Comparison of ENCODE assay signal across 8 cellular contexts in the genomic region with DNA sequence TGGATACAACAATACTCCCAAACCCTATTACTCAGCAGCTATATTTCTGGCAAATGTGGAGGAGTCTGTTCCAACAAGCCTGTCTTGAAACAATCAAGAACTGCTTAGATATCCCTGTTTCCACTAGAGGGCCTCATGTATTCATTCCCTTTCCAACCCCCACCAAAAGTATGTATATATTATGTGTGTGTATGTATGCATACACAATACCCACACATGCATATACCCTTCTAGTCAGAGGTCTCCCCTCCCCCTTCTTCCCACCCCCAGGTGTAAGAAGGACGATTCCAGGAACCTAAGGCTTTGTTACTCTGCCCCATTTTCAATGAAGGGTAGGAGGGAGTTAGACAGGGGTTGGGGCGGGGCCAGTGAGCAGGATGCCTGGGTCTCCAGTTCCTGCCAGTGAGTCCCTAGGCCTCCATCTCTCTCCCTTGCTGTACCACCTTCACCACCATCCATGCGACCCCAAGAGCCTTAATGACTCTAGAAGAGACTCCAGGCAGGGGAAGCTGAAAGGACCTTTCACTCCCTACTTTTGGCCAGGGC. TPM values are rescaled to one million over a fixed set of nuclear protein-coding genes. Genes with fewer than 3 reads are reported as not detected.
DNase-seq lines count a peak whose midpoint lies in the region; ATAC-seq and TF ChIP-seq lines count a peak whose summit lies in the region.

TSS of gene DGKA (plus strand) at position 392 of the 546 bp plus-strand sequence. CDS start 5,342 bp downstream, outside the sequence.

- no peaks in the 10 kb centered on the region for H3K27me3 ChIP-seq in right lobe of liver

- peak within 1 kb of the TSS; percentile 65 for H3K27ac ChIP-seq in cingulate gyrus (ENCODE audit: low read depth, low read length)
- peak within 1 kb of the TSS; percentile 45 to 62 (median 54) for H3K27ac ChIP-seq in right lobe of liver

- WGBS in right lobe of liver (ENCODE audit: insufficient coverage, low coverage, low lambda C conversion rate, missing lambda C conversion rate): 41% methylated on average over 3 of the region's 3 CpGs

- H3K36me3 ChIP-seq in right lobe of liver: no peaks in the 10 kb centered on the region

- peak within 1 kb of the TSS; percentile 45 to 58 (median 52) for H3K4me3 ChIP-seq in right lobe of liver

- peak; percentile 46 to 51 (median 48) for TF ChIP-seq CTCF in right lobe of liver (IDR thresholded peaks at IDR 0.05)

- ATAC-seq in right lobe of liver (peak in 1 of 4 donors; percentile 7), GM21367 (IDR thresholded peaks at IDR 0.05; ENCODE audit: unreplicated experiment) (no peak)

- intact Hi-C loops in right lobe of liver (cut with DNase I): loop anchor here (10.0 kb wide), 3 partner anchors 96 to 186 kb away; partner anchors contain the start of genes GDF11 (in 1 of the 2), ORMDL2 (in 1 of the 2) and SARNP (in 1 of the 2)

- H3K4me1 ChIP-seq in right lobe of liver: peaks cover 0 to 16% (median 3%) of the 10 kb centered on the region in 4 donors

- DNase-seq in AML-193 (lab: John Stamatoyannopoulos, UW) (peak; percentile 55 to 76), GM19240 (ENCODE audit: insufficient read length, low spot score) (peak; percentile 65), NCI-H345 (lab: John Stamatoyannopoulos, UW) (peak; percentile 60), right lobe of liver (no peak)
- DNase-seq in activated CD4-positive, alpha-beta T cell treated with anti-CD3 and anti-CD28 coated beads for 1 hour: peak; percentile 54
- DNase-seq in stimulated activated CD4-positive, alpha-beta T cell treated with anti-CD3 and anti-CD28 coated beads, Interleukin-4, amount 100 ng/mL, for 24 hours: peak; percentile 82

- H3K9me3 ChIP-seq in right lobe of liver: no peaks in the 10 kb centered on the region

- TF ChIP-seq POLR2A in right lobe of liver (IDR thresholded peaks at IDR 0.05): no peak

RNA-seq across cellular contexts. Expression of gene DGKA, which starts in this region (rescaled TPM):
- total RNA-seq in right lobe of liver: 1 to 10 TPM; 2.7 to 7.6 (median 4.9) TPM

Comparison
In these comparisons a context has a peak if more than half of its experiments do, and no peak if none do; other contexts are left out.
1. DNase-seq: peak in AML-193 (2 of 2), GM19240 (single experiment), NCI-H345 (single experiment), activated CD4-positive, alpha-beta T cell treated with anti-CD3 and anti-CD28 coated beads for 1 hour (single experiment) and stimulated activated CD4-positive, alpha-beta T cell treated with anti-CD3 and anti-CD28 coated beads, Interleukin-4, amount 100 ng/mL, for 24 hours (single experiment); none in right lobe of liver (0 of 3).